8 cellular contexts compared by ENCODE assay signal in genomic region chr12:57631566-57632368, GRCh38. TPM values are rescaled to one million over a fixed set of nuclear protein-coding genes. Genes with fewer than 3 reads are reported as not detected.
DNase-seq lines count a peak whose midpoint lies in the region; ATAC-seq lines count a peak whose summit lies in the region.

No MANE protein-coding gene starts in this region.

- H3K4me3 ChIP-seq in right cardiac atrium (ENCODE audit: low read length), result peak overlapping the region; percentile 50

- WGBS in right cardiac atrium, result 8% methylated on average over 44 of the region's 44 CpGs

- no peak overlapping the region for H3K27ac ChIP-seq in right cardiac atrium (ENCODE audit: low read length)

- H3K4me3 Mint-ChIP-seq in stimulated activated effector memory CD8-positive, alpha-beta T cell treated with anti-CD3 and anti-CD28 coated beads, Interleukin-12 subunit alpha, Interleukin-12 subunit beta, amount 100 ng/mL, for 72 hours, result peak overlapping the region; percentile 75

- H3K9me3 ChIP-seq in right cardiac atrium (ENCODE audit: control insufficient read depth, low read length), result no peaks in the 10 kb centered on the region

- peak; percentile 69 for DNase-seq in NCI-H82 (lab: John Stamatoyannopoulos, UW)
- no peak for DNase-seq in NCI-H82 treated with DMSO at 0.1 percent for 48 hours (lab: John Stamatoyannopoulos, UW; ENCODE audit: unreplicated experiment)
- DNase-seq in activated T-cell treated with anti-CD3 and anti-CD28 coated beads, Interleukin-2, amount 50 U/mL, for 48 hours, result peak; percentile 17 to 22
- DNase-seq in right cardiac atrium, result peak in 1 of 3 donors; percentile 46
- no peak for DNase-seq in stimulated activated effector memory CD8-positive, alpha-beta T cell treated with anti-CD3 and anti-CD28 coated beads, Interleukin-12 subunit alpha, Interleukin-12 subunit beta, amount 100 ng/mL, for 72 hours (ENCODE audit: low spot score in 2 of 2)
- DNase-seq in GF-D8 (lab: John Stamatoyannopoulos, UW), result no peak
- no peak for DNase-seq in NCI-H2196 treated with DMSO at 0.1 percent for 48 hours (lab: John Stamatoyannopoulos, UW; ENCODE audit: unreplicated experiment)
- DNase-seq in glomerular visceral epithelial cell (ENCODE audit: extremely low spot score), result no peak

- intact Hi-C loops in right cardiac atrium (cut with DNase I), result no loop called here

- H3K36me3 Mint-ChIP-seq in stimulated activated effector memory CD8-positive, alpha-beta T cell treated with anti-CD3 and anti-CD28 coated beads, Interleukin-12 subunit alpha, Interleukin-12 subunit beta, amount 100 ng/mL, for 72 hours, result no peaks in the 10 kb centered on the region

- no peak overlapping the region for H3K27ac Mint-ChIP-seq in stimulated activated effector memory CD8-positive, alpha-beta T cell treated with anti-CD3 and anti-CD28 coated beads, Interleukin-12 subunit alpha, Interleukin-12 subunit beta, amount 100 ng/mL, for 72 hours

- H3K4me1 Mint-ChIP-seq in stimulated activated effector memory CD8-positive, alpha-beta T cell treated with anti-CD3 and anti-CD28 coated beads, Interleukin-12 subunit alpha, Interleukin-12 subunit beta, amount 100 ng/mL, for 72 hours, result peaks cover 32% of the 10 kb centered on the region

- no peaks in the 10 kb centered on the region for H3K4me1 ChIP-seq in right cardiac atrium (ENCODE audit: control insufficient read depth, insufficient read depth, low read length)

- no peaks in the 10 kb centered on the region for H3K9me3 Mint-ChIP-seq in stimulated activated effector memory CD8-positive, alpha-beta T cell treated with anti-CD3 and anti-CD28 coated beads, Interleukin-12 subunit alpha, Interleukin-12 subunit beta, amount 100 ng/mL, for 72 hours

- ATAC-seq in right cardiac atrium, result peak; percentile 34
- peak; percentile 9 for ATAC-seq in stimulated activated effector memory CD8-positive, alpha-beta T cell treated with anti-CD3 and anti-CD28 coated beads, Interleukin-12 subunit alpha, Interleukin-12 subunit beta, amount 100 ng/mL, for 72 hours

- H3K27me3 ChIP-seq in right cardiac atrium (ENCODE audit: control insufficient read depth, insufficient read depth), result no peaks in the 10 kb centered on the region

RNA-seq across cellular contexts. Expression of gene B4GALNT1, which starts 1.2 kb away (rescaled TPM):
- total RNA-seq in right cardiac atrium, result 1 to 10 TPM; 1.2 to 2.5 (median 2.2) TPM
- polyA plus RNA-seq in right cardiac atrium, result 3.3 TPM

RNA-seq across cellular contexts. Expression of gene ARHGEF25, which starts 20.5 kb away (rescaled TPM):
- total RNA-seq in right cardiac atrium, result 10 to 100 TPM; 14.0 to 22.6 (median 18.1) TPM
- 21.3 TPM for polyA plus RNA-seq in right cardiac atrium

RNA-seq across cellular contexts. Expression of gene DTX3, which starts 27.1 kb away (rescaled TPM):
- 10 to 100 TPM; 29.3 to 44.6 (median 38.1) TPM for total RNA-seq in right cardiac atrium
- 28.9 TPM for polyA plus RNA-seq in right cardiac atrium

RNA-seq across cellular contexts. Expression of gene PIP4K2C, which starts 40.8 kb away (rescaled TPM):
- 10 to 100 TPM; 14.9 to 17.1 (median 15.6) TPM for total RNA-seq in right cardiac atrium
- 8.7 TPM for polyA plus RNA-seq in right cardiac atrium

Comparison
In these comparisons a context has a peak if more than half of its experiments do, and no peak if none do; other contexts are left out.
1. DNase-seq: peak in NCI-H82 (single experiment) and activated T-cell treated with anti-CD3 and anti-CD28 coated beads, Interleukin-2, amount 50 U/mL, for 48 hours (2 of 2); none in NCI-H82 treated with DMSO at 0.1 percent for 48 hours (single experiment), stimulated activated effector memory CD8-positive, alpha-beta T cell treated with anti-CD3 and anti-CD28 coated beads, Interleukin-12 subunit alpha, Interleukin-12 subunit beta, amount 100 ng/mL, for 72 hours (0 of 2), GF-D8 (single experiment), NCI-H2196 treated with DMSO at 0.1 percent for 48 hours (single experiment) and glomerular visceral epithelial cell (single experiment).